Comparison of ENCODE assay signal across 1 cellular context in the genomic region with DNA sequence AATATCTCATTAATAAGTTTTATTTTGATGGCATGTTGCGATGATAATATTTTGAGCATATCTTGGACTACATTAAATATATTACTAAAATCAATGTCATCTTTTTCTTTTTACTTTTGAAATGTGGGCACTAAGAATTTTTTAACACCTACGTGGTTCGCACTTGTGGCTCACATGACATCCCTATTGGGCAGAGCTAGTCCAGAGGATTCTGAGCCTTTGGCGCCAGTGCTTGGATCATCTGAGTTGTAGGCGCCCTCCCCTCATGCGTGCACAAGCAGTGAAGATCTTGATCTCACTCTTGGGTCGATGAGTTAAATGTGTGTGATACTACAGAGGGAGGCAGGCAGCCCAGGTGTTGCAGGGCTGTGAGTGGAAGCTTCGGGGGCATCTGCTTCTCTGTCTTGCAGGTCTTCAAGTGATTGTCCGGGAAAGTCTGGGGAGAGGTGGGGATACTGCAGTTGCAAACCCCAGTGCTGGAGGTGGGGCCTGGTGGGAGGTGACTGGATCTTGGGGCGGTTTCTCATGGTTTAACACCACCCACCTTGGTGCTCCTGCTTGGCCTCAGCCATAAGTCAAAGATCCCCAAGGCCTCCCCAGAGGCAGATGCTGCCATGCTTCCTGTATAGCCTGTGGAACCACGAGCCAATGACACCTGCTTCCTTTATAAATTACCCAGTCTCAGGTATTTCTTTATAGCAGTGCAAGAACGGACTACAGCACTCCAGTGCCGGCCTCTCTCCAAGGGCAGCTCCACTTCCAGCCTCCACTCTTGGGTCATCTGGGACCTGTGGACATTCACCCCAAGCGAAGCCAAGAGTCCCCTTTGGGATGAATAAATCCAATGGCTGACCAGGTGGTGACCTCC.
TF ChIP-seq lines count a peak whose summit lies in the region.

No MANE protein-coding gene starts in this region.

TF ChIP-seq in K562, 482 proteins besides CTCF, POLR2A, EP300 and RAD21 (continued from another document):
- TF ChIP-seq, protein P1, sequence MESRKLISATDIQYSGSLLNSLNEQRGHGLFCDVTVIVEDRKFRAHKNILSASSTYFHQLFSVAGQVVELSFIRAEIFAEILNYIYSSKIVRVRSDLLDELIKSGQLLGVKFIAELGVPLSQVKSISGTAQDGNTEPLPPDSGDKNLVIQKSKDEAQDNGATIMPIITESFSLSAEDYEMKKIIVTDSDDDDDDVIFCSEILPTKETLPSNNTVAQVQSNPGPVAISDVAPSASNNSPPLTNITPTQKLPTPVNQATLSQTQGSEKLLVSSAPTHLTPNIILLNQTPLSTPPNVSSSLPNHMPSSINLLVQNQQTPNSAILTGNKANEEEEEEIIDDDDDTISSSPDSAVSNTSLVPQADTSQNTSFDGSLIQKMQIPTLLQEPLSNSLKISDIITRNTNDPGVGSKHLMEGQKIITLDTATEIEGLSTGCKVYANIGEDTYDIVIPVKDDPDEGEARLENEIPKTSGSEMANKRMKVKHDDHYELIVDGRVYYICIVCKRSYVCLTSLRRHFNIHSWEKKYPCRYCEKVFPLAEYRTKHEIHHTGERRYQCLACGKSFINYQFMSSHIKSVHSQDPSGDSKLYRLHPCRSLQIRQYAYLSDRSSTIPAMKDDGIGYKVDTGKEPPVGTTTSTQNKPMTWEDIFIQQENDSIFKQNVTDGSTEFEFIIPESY (CRISPR knock-in tag; IDR thresholded peaks at IDR 0.05): 0 out of 2 replicates have a peak, but pooled peaks have one; percentile 18
- TF ChIP-seq MCM3 (IDR thresholded peaks at IDR 0.05) (no peak), STAT5A (IDR thresholded peaks at IDR 0.05; ENCODE audit: borderline replicate concordance, low read length) (no peak), ARID1B (IDR thresholded peaks at IDR 0.05) (0 out of 2 replicates have a peak, but pooled peaks have one; percentile 18), FOXJ3 (CRISPR knock-in tag; IDR thresholded peaks at IDR 0.05) (no peak), NR2F6 (CRISPR knock-in tag; IDR thresholded peaks at IDR 0.05) (no peak), L3MBTL2 (IDR thresholded peaks at IDR 0.05) (peak; percentile 75)
